In genomic region chr6:33936911-33937310, GRCh38 we compare ENCODE assay signal across 22 cellular contexts.
"Had no signal": no experiment of that assay in that cellular context is flagged by ENCODE, and none has a peak within 500 bp of the region (broad histone marks: within the 10 kb centered on the region; RNA-seq: fewer than 3 reads in every experiment).

No MANE protein-coding gene starts in this region.

- H3K4me3 ChIP-seq: lung, spleen had no signal

- ATAC-seq: activated CD8-positive, alpha-beta T cell treated with anti-CD3 and anti-CD28 coated beads, Interleukin-2, amount 10 ng/mL, durations not matched to agents 7 days and 5 days had no signal

- H3K9me3 ChIP-seq: spleen had no signal

- FAIRE-seq: colon, frontal cortex had no signal

- H3K36me3 ChIP-seq: spleen had no signal

- DNase-seq: activated B cell treated with CpG ODN at 0.5 μM for 24 hours; activated CD4-positive, alpha-beta T cell treated with anti-CD3 and anti-CD28 coated beads for 48 hours; activated CD8-positive, alpha-beta T cell treated with anti-CD3 and anti-CD28 coated beads, Interleukin-2, amount 10 ng/mL, durations not matched to agents 7 days and 5 days; activated naive CD4-positive, alpha-beta T cell treated with Interleukin-2 at 50 U/mL for 16 hours; activated naive CD8-positive, alpha-beta T cell treated with anti-CD3 and anti-CD28 coated beads, Interleukin-2, amount 10 ng/mL, durations not matched to agents 7 days and 5 days; activated T-cell treated with anti-CD3 and anti-CD28 coated beads, Interleukin-2, amount 50 U/mL, for 24 hours; amygdala; caudate nucleus; erythroblast; hypothalamus; islet precursor cell; midbrain; nephron progenitor cell; occipital lobe; retina; spleen; stimulated activated CD4-positive, alpha-beta T cell treated with anti-CD3 and anti-CD28 coated beads, Interleukin-1b, Interleukin-23, amount 100 ng/mL, for 48 hours; stimulated activated CD8-positive, alpha-beta memory T cell treated with anti-CD3 and anti-CD28 coated beads, Interleukin-4, amount 100 ng/mL, for 48 hours; stimulated activated naive CD4-positive, alpha-beta T cell had no signal

- H3K27ac ChIP-seq: spleen had no signal
